Comparison of ENCODE assay signal across 18 cellular contexts in the genomic region with DNA sequence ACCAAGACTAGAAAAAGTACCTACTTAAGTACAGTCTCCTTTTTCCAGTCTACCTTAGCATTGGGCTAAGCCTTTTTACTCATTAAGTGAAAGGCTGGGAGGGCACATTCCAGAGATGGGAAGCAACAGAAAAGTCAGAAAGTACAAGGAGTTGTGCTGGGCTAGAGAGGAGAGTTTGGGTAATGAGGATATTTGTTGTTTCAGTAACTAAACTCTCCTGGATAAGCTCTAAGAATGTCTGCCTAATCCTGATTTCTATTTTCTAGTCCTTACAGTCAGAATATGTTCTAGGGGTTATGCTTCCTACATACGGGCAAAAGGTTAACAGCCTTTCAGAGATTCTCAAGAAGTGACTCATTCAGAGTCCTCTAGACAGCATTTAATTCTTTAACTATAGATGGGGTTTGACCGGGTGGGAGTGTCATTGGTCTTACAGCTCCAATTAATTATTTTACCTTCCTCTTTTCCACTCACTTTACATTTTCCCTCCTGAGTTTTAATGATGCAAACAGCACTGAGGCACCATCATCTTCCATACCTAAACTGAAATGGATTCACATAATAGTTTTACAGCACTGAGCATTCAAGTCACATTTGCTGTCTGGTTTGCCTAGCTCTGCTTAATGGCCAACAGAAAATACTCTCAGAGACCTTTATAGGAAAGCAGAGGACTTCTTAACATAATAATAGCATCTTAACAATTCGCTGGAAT. TPM values are rescaled to one million over a fixed set of nuclear protein-coding genes. Genes with fewer than 3 reads are reported as not detected.
DNase-seq lines count a peak whose midpoint lies in the region; ATAC-seq and TF ChIP-seq lines count a peak whose summit lies in the region.
"Had no signal": no experiment of that assay in that cellular context is flagged by ENCODE, and none has a peak within 500 bp of the region (broad histone marks: within the 10 kb centered on the region; RNA-seq: fewer than 3 reads in every experiment).

No MANE protein-coding gene starts in this region.

- H3K27me3 ChIP-seq in HAP-1 (ENCODE audit: low read depth), result no peaks in the 10 kb centered on the region
- H3K27me3 ChIP-seq in iPS-20b (ENCODE audit: insufficient read depth, low read length), result no peaks in the 10 kb centered on the region
- H3K27me3 ChIP-seq: testis had no signal

- no peak overlapping the region for H3K4me3 ChIP-seq in HAP-1
- H3K4me3 ChIP-seq in iPS-20b (ENCODE audit: low read length), result peak overlapping the region; percentile 20; the same call in 1 of the 2 replicates
- H3K4me3 ChIP-seq: heart right ventricle, testis had no signal

- H3K27ac ChIP-seq in iPS-20b (ENCODE audit: low read length), result no peak overlapping the region
- H3K27ac ChIP-seq: heart right ventricle, testis had no signal

- TF ChIP-seq CTCF in brain (conservative IDR thresholded peaks at IDR 0.05), result no peak
- no peak for TF ChIP-seq CTCF in progenitor cell of endocrine pancreas (IDR thresholded peaks at IDR 0.05; ENCODE audit: unreplicated experiment)
- TF ChIP-seq CTCF in osteocyte (IDR thresholded peaks at IDR 0.05), result no peak

- no peaks in the 10 kb centered on the region for H3K27me3 Mint-ChIP-seq in brain
- no peaks in the 10 kb centered on the region for H3K27me3 Mint-ChIP-seq in progenitor cell of endocrine pancreas
- no peaks in the 10 kb centered on the region for H3K27me3 Mint-ChIP-seq in osteocyte (ENCODE audit: unreplicated experiment)
- no peaks in the 10 kb centered on the region for H3K27me3 Mint-ChIP-seq in activated CD4-positive, alpha-beta T cell treated with anti-CD3 and anti-CD28 coated beads, Interleukin-2, amount 10 ng/mL, durations not matched to agents 7 days and 5 days
- H3K27me3 Mint-ChIP-seq in effector memory CD8-positive, alpha-beta T cell, result no peaks in the 10 kb centered on the region

- no peak for ATAC-seq in effector memory CD8-positive, alpha-beta T cell (replicated peaks)
- ATAC-seq: heart right ventricle had no signal

- H3K9me3 ChIP-seq in HAP-1, result peaks cover 5% of the 10 kb centered on the region
- H3K9me3 ChIP-seq in iPS-20b (ENCODE audit: insufficient read depth, low read depth, low read length), result no peaks in the 10 kb centered on the region
- H3K9me3 ChIP-seq: heart right ventricle, testis had no signal

- CTCF ChIA-PET in activated CD4-positive, alpha-beta T cell treated with anti-CD3 and anti-CD28 coated beads, Interleukin-2, amount 10 ng/mL, durations not matched to agents 7 days and 5 days (lab: Charles Lee), result interaction anchor here (1.4 kb wide), 1 partner anchor 7 kb away, joined by 5 read pairs; no protein-coding TSS in a partner anchor

- H3K36me3 ChIP-seq in HAP-1 (replicated peaks), result no peaks in the 10 kb centered on the region
- no peaks in the 10 kb centered on the region for H3K36me3 ChIP-seq in iPS-20b (ENCODE audit: insufficient read depth, low read depth, low read length)
- H3K36me3 ChIP-seq: heart right ventricle had no signal

- POLR2A ChIA-PET in activated CD4-positive, alpha-beta T cell treated with anti-CD3 and anti-CD28 coated beads, Interleukin-2, amount 10 ng/mL, durations not matched to agents 7 days and 5 days (lab: Charles Lee), result no interaction called here

- H3K4me3 Mint-ChIP-seq in brain, result no peak overlapping the region
- H3K4me3 Mint-ChIP-seq in progenitor cell of endocrine pancreas (ENCODE audit: low read depth), result no peak overlapping the region
- no peak overlapping the region for H3K4me3 Mint-ChIP-seq in osteocyte (ENCODE audit: unreplicated experiment)
- H3K4me3 Mint-ChIP-seq in activated CD4-positive, alpha-beta T cell treated with anti-CD3 and anti-CD28 coated beads, Interleukin-2, amount 10 ng/mL, durations not matched to agents 7 days and 5 days, result no peak overlapping the region
- no peak overlapping the region for H3K4me3 Mint-ChIP-seq in effector memory CD8-positive, alpha-beta T cell

- DNase-seq in HAP-1 (ENCODE audit: low spot score in 2 of 2) (peak; percentile 60 to 99), progenitor cell of endocrine pancreas (ENCODE audit: low spot score, unreplicated experiment) (no peak), osteocyte (ENCODE audit: extremely low spot score, unreplicated experiment) (no peak), GDM1 (lab: John Stamatoyannopoulos, UW) (no peak)
- DNase-seq in activated CD4-positive, alpha-beta T cell treated with anti-CD3 and anti-CD28 coated beads, Interleukin-2, amount 10 ng/mL, durations not matched to agents 7 days and 5 days, result no peak
- no peak for DNase-seq in effector memory CD8-positive, alpha-beta T cell
- DNase-seq: activated gamma-delta T cell; AML-193; DMS153; heart right ventricle; NCI-H2171 treated with DMSO at 0.1 percent for 48 hours; stimulated activated CD4-positive, alpha-beta T cell treated with anti-CD3 and anti-CD28 coated beads, Interleukin-15, amount 100 ng/mL, for 24 hours; testis had no signal

- H3K9ac ChIP-seq in iPS-20b (ENCODE audit: low read depth, low read length), result no peak overlapping the region

- H3K27ac Mint-ChIP-seq in brain (peak overlapping the region; percentile 12 to 61 (median 19)), progenitor cell of endocrine pancreas (peak overlapping the region; percentile 38), osteocyte (ENCODE audit: unreplicated experiment) (no peak overlapping the region)
- H3K27ac Mint-ChIP-seq in activated CD4-positive, alpha-beta T cell treated with anti-CD3 and anti-CD28 coated beads, Interleukin-2, amount 10 ng/mL, durations not matched to agents 7 days and 5 days, result no peak overlapping the region
- H3K27ac Mint-ChIP-seq in effector memory CD8-positive, alpha-beta T cell, result no peak overlapping the region

- in situ Hi-C loops in HAP-1 (cut with MboI; ENCODE audit: low sequenced_read_pairs), result no loop called here

- H3K36me3 Mint-ChIP-seq in brain (no peaks in the 10 kb centered on the region), progenitor cell of endocrine pancreas (ENCODE audit: insufficient read depth) (no peaks in the 10 kb centered on the region), osteocyte (ENCODE audit: unreplicated experiment) (no peaks in the 10 kb centered on the region)
- no peaks in the 10 kb centered on the region for H3K36me3 Mint-ChIP-seq in activated CD4-positive, alpha-beta T cell treated with anti-CD3 and anti-CD28 coated beads, Interleukin-2, amount 10 ng/mL, durations not matched to agents 7 days and 5 days (ENCODE audit: low read depth)
- no peaks in the 10 kb centered on the region for H3K36me3 Mint-ChIP-seq in effector memory CD8-positive, alpha-beta T cell (ENCODE audit: insufficient read depth)

- peaks cover 47% of the 10 kb centered on the region for H3K4me1 ChIP-seq in HAP-1
- H3K4me1 ChIP-seq in iPS-20b (ENCODE audit: insufficient read depth, low read length), result no peaks in the 10 kb centered on the region; the same call in 1 of the 2 replicates
- H3K4me1 ChIP-seq: heart right ventricle, testis had no signal

- H3K9me3 Mint-ChIP-seq in brain, result peaks cover 0 to 13% (median 0%) of the 10 kb centered on the region in 5 experiments
- H3K9me3 Mint-ChIP-seq in progenitor cell of endocrine pancreas (ENCODE audit: low read depth), result peaks cover 3% of the 10 kb centered on the region
- H3K9me3 Mint-ChIP-seq in osteocyte (ENCODE audit: unreplicated experiment), result no peaks in the 10 kb centered on the region
- H3K9me3 Mint-ChIP-seq in activated CD4-positive, alpha-beta T cell treated with anti-CD3 and anti-CD28 coated beads, Interleukin-2, amount 10 ng/mL, durations not matched to agents 7 days and 5 days, result no peaks in the 10 kb centered on the region
- H3K9me3 Mint-ChIP-seq in effector memory CD8-positive, alpha-beta T cell, result no peaks in the 10 kb centered on the region

- H3K4me1 Mint-ChIP-seq in brain (peaks cover 25% of the 10 kb centered on the region), progenitor cell of endocrine pancreas (ENCODE audit: low read depth) (peaks cover 25% of the 10 kb centered on the region), osteocyte (ENCODE audit: unreplicated experiment) (peaks cover 11% of the 10 kb centered on the region)
- H3K4me1 Mint-ChIP-seq in activated CD4-positive, alpha-beta T cell treated with anti-CD3 and anti-CD28 coated beads, Interleukin-2, amount 10 ng/mL, durations not matched to agents 7 days and 5 days, result no peaks in the 10 kb centered on the region
- H3K4me1 Mint-ChIP-seq in effector memory CD8-positive, alpha-beta T cell (ENCODE audit: low read depth in 2 of 2), result no peaks in the 10 kb centered on the region

RNA-seq across cellular contexts. Expression of a gene that starts 42.9 kb away (rescaled TPM):
- not detected for polyA plus RNA-seq in brain (ENCODE audit: insufficient read depth, low read depth, low replicate concordance)
- not detected in 2 replicates for total RNA-seq in progenitor cell of endocrine pancreas
- total RNA-seq in osteocyte, result not detected in 2 replicates
- not detected for total RNA-seq in activated CD4-positive, alpha-beta T cell treated with anti-CD3 and anti-CD28 coated beads, Interleukin-2, amount 10 ng/mL, durations not matched to agents 7 days and 5 days
- total RNA-seq: activated CD8-positive, alpha-beta memory T cell treated with anti-CD3 and anti-CD28 coated beads for 36 hours; heart right ventricle; lung microvascular endothelial cell; omental fat pad had no signal
- polyA plus RNA-seq: heart right ventricle had no signal

Comparison
In these comparisons a context has a peak if more than half of its experiments do, and no peak if none do; other contexts are left out.
1. DNase-seq: peak in HAP-1 (2 of 2); none in progenitor cell of endocrine pancreas (single experiment), osteocyte (single experiment), activated CD4-positive, alpha-beta T cell treated with anti-CD3 and anti-CD28 coated beads, Interleukin-2, amount 10 ng/mL, durations not matched to agents 7 days and 5 days (single experiment), effector memory CD8-positive, alpha-beta T cell (0 of 3) and GDM1 (single experiment).
2. H3K27ac Mint-ChIP-seq: peak in brain (5 of 5) and progenitor cell of endocrine pancreas (single experiment); none in osteocyte (single experiment), activated CD4-positive, alpha-beta T cell treated with anti-CD3 and anti-CD28 coated beads, Interleukin-2, amount 10 ng/mL, durations not matched to agents 7 days and 5 days (single experiment) and effector memory CD8-positive, alpha-beta T cell (0 of 2).